In the genomic region with DNA sequence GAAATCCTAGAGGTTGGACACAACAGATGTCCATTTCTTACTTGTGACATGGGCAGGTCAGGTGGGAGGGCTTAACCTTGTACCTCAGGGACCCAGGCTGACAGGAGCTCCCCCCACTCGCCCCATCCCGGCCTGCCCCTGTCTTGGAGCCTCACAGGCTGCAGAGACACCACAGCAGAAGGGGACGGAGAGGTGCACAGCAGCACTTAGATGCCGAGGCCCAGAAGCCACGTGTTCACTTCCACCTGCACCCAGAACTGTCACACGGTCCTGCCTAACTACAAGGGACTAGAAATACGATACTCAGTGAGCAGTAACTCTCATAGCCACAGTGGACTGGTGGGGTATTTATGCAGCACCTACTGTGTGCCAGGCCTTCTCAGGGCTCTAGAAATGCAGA, we compare ENCODE assay signal across 1 cellular context.
TF ChIP-seq lines count a peak whose summit lies in the region.

No MANE protein-coding gene starts in this region.

TF ChIP-seq in H1, 55 proteins besides CTCF, POLR2A, EP300 and RAD21 (continued from another document):
- no peak for TF ChIP-seq POU5F1 (IDR thresholded peaks at IDR 0.05; ENCODE audit: low read depth, low read length)
- no peak for TF ChIP-seq SP4 (IDR thresholded peaks at IDR 0.05; ENCODE audit: low read length)
- no peak for TF ChIP-seq EZH2 (IDR thresholded peaks at IDR 0.05; ENCODE audit: low read depth, low read length, severe bottlenecking)
- TF ChIP-seq HDAC2 (IDR thresholded peaks at IDR 0.05; ENCODE audit: borderline replicate concordance in 1 of 2, low read depth in 2 of 2, low read length in 2 of 2), result no peak
- no peak for TF ChIP-seq SRF (IDR thresholded peaks at IDR 0.05; ENCODE audit: low read depth, low read length)
- TF ChIP-seq SIN3A (conservative IDR thresholded peaks at IDR 0.05 in 1 of 2, IDR thresholded peaks at IDR 0.05 in 1 of 2; ENCODE audit: low read depth in 1 of 2, low read length in 2 of 2), result no peak
- TF ChIP-seq CBX8 (IDR thresholded peaks at IDR 0.05; ENCODE audit: borderline replicate concordance, low read depth, low read length), result no peak
- TF ChIP-seq GTF2F1 (IDR thresholded peaks at IDR 0.05; ENCODE audit: borderline replicate concordance, low read depth, low read length), result no peak
- TF ChIP-seq YY1 (IDR thresholded peaks at IDR 0.05; ENCODE audit: low read depth, low read length), result no peak
- TF ChIP-seq NANOG (IDR thresholded peaks at IDR 0.05; ENCODE audit: insufficient read depth, low read depth, low read length, poor library complexity, severe bottlenecking), result no peak
